7 cellular contexts compared by ENCODE assay signal in genomic region chr16:75305364-75306101, GRCh38. TPM values are rescaled to one million over a fixed set of nuclear protein-coding genes. Genes with fewer than 3 reads are reported as not detected.
DNase-seq lines count a peak whose midpoint lies in the region; ATAC-seq, FAIRE-seq and TF ChIP-seq lines count a peak whose summit lies in the region.

No MANE protein-coding gene starts in this region.

- no peak for TF ChIP-seq POLR2A in ovary (IDR thresholded peaks at IDR 0.05)

- H3K4me3 ChIP-seq in ovary, result no peak overlapping the region

- no peak for FAIRE-seq in urothelium cell line (lab: Jason Lieb, UNC)

- peaks cover 2% of the 10 kb centered on the region for H3K4me1 ChIP-seq in ovary (ENCODE audit: insufficient read depth)

- H3K36me3 ChIP-seq in ovary, result no peaks in the 10 kb centered on the region

- DNase-seq in GM10266 (ENCODE audit: extremely low spot score) (peak; percentile 34), NCI-H1694 treated with DMSO at 0.1 percent for 48 hours (lab: John Stamatoyannopoulos, UW) (peak; percentile 69), fibroblast of gingiva (ENCODE audit: low read depth) (peak; percentile 100), ovary (peak; percentile 58 to 86 (median 73)), urothelium cell line (ENCODE audit: low spot score) (peak; percentile 90)
- DNase-seq in activated CD8-positive, alpha-beta memory T cell treated with anti-CD3 and anti-CD28 coated beads, Interleukin-2, amount 50 U/mL, for 1 hour (ENCODE audit: extremely low read depth), result peak; percentile 4

- TF ChIP-seq EP300 in ovary (IDR thresholded peaks at IDR 0.05), result peak; percentile 25

- TF ChIP-seq CTCF in GM10266 (IDR thresholded peaks at IDR 0.05; ENCODE audit: control insufficient read depth, insufficient read depth, low read depth, missing control alignments) (no peak), ovary (IDR thresholded peaks at IDR 0.05) (no peak)

- WGBS in ovary, 3 donors, result 11 to 19% (median 18%) methylated on average over 8 of the region's 8 CpGs

- no peaks in the 10 kb centered on the region for H3K9me3 ChIP-seq in ovary

- no peaks in the 10 kb centered on the region for H3K27me3 ChIP-seq in ovary

- H3K27ac ChIP-seq in ovary, result peak overlapping the region in 1 of 2 donors; percentile 73

- peak; percentile 83 for ATAC-seq in HG02642 (IDR thresholded peaks at IDR 0.05; ENCODE audit: poor library complexity, unreplicated experiment)

- intact Hi-C loops in ovary (cut with DNase I), result loop anchor here in 2 of 4 donors (5.0 to 10.0 kb wide), 2 partner anchors 38 to 71 kb away; no protein-coding TSS in a partner anchor

RNA-seq across cellular contexts. Expression of gene BCAR1, which starts 54.1 kb away (rescaled TPM):
- 10 to 100 TPM; 22.2 to 90.2 (median 47.4) TPM for total RNA-seq in ovary
- polyA plus RNA-seq in ovary, result 10 to 100 TPM in 1 of 2 donors, 1 to 10 TPM in 1; 2.4 to 30.3 TPM

Comparison
In these comparisons a context has a peak if more than half of its experiments do, and no peak if none do; other contexts are left out.
1. DNase-seq: peak in every context shown above with its lines; median percentile 100 in fibroblast of gingiva; 90 in urothelium cell line; 73 in ovary; 69 in NCI-H1694 treated with DMSO at 0.1 percent for 48 hours; 34 in GM10266; 4 in activated CD8-positive, alpha-beta memory T cell treated with anti-CD3 and anti-CD28 coated beads, Interleukin-2, amount 50 U/mL, for 1 hour.